In the genomic region with DNA sequence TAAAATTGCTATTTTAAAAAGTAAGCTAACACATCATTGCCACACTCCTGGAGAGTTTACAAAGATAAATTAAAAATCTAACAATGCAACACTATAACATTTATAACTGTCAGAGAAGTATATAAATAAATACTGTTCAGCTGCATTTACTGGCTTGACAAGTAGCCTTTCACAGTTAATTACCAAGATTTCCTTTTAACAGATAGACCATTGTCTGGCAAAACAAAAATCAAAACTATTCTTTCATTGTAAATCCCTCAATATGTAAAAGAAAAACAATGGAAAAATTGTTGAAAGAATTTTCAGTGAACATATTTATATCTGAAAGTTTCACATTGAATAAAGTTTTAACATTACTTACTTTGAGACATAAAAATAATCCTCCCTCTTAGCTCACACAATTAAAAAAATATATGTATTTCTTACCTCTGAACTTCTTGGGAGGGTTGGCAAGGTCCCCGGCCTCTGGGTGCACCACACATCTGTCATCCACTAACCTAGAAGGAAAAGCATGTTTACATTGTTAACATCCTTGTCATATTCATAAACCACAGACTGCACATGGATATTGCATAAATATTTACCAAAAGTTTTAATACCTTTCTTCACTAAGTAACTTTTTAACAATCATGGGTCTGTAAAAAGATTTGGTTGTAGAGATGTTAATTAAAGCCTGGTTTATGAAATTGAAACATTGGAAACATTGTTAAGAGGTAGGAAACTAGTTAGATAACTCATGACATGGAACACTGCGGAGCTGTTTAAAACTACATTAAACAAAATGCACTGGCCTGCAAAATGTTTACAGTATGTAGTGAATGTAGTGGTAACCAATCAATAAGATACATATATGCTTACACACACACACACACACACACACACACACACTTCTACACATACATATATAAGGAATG, we compare ENCODE assay signal across 1 cellular context.
TF ChIP-seq lines count a peak whose summit lies in the region.

No MANE protein-coding gene starts in this region.

TF ChIP-seq in SK-N-SH treated with all-trans-retinoic acid at 6 μM for 48 hours, 23 proteins besides CTCF, POLR2A, EP300 and RAD21 (continued from another document):
- TF ChIP-seq, protein P1, sequence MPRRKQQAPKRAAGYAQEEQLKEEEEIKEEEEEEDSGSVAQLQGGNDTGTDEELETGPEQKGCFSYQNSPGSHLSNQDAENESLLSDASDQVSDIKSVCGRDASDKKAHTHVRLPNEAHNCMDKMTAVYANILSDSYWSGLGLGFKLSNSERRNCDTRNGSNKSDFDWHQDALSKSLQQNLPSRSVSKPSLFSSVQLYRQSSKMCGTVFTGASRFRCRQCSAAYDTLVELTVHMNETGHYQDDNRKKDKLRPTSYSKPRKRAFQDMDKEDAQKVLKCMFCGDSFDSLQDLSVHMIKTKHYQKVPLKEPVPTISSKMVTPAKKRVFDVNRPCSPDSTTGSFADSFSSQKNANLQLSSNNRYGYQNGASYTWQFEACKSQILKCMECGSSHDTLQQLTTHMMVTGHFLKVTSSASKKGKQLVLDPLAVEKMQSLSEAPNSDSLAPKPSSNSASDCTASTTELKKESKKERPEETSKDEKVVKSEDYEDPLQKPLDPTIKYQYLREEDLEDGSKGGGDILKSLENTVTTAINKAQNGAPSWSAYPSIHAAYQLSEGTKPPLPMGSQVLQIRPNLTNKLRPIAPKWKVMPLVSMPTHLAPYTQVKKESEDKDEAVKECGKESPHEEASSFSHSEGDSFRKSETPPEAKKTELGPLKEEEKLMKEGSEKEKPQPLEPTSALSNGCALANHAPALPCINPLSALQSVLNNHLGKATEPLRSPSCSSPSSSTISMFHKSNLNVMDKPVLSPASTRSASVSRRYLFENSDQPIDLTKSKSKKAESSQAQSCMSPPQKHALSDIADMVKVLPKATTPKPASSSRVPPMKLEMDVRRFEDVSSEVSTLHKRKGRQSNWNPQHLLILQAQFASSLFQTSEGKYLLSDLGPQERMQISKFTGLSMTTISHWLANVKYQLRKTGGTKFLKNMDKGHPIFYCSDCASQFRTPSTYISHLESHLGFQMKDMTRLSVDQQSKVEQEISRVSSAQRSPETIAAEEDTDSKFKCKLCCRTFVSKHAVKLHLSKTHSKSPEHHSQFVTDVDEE (CRISPR knock-in tag; IDR thresholded peaks at IDR 0.05), result no peak
TF ChIP-seq in SK-N-SH treated with all-trans-retinoic acid at 6 μM for 48 hours: peak in this region for 0.
